12 cellular contexts compared by ENCODE assay signal in the genomic region with DNA sequence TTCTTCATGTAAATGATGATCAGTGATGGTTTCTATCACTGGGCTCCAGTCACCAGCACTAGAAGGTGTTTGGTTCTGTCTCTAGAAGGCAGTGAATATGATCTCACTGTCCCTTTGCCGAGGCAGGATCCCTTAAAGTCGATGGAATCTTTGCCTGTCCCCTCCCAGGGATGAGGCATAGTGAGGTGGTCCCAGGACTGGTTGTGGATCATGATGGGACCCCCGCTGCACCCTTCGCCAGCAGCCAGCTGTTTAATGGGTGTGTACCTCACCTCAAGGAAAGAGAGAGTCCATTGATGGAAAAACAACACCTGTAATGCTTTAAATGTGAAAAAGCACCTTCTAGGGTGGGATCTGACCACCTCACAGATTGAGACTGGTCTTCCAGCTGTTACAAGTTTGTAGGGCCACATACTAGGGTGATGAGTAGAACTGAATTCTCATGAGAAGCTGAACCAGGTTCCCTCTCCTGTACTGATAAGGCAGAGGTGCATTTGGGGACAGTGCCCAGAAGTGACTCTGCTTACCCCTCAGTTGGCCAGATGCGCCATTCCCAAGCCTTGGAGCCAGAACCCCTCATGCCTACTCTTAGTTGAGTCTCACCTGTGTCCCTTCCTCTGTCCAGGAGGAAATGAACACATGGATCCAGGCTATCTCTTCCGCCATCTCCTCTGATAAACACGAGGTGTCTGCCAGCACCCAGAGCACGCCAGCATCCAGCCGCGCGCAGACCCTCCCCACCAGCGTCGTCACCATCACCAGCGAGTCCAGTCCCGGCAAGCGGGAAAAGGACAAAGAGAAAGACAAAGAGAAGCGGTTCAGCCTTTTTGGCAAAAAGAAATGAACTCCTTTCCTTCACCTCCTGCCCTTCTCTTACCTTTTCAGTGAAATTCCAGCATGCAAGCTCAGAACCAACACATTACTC. TPM values are rescaled to one million over a fixed set of nuclear protein-coding genes. Genes with fewer than 3 reads are reported as not detected.
A peak's percentile ranks its signal among the peaks of the same experiment; 100 is the strongest.
DNase-seq lines count a peak whose midpoint lies in the region; ATAC-seq and TF ChIP-seq lines count a peak whose summit lies in the region.
"Had no signal": no experiment of that assay in that cellular context is flagged by ENCODE, and none has a peak within 500 bp of the region (broad histone marks: within the 10 kb centered on the region; RNA-seq: fewer than 3 reads in every experiment).

No MANE protein-coding gene starts in this region.

- peak; percentile 15 for DNase-seq in activated CD8-positive, alpha-beta memory T cell treated with anti-CD3 and anti-CD28 coated beads for 24 hours
- DNase-seq in activated CD8-positive, alpha-beta memory T cell treated with anti-CD3 and anti-CD28 coated beads, Interleukin-2, amount 50 U/mL, for 48 hours: no peak
- no peak for DNase-seq in effector memory CD8-positive, alpha-beta T cell
- no peak for DNase-seq in transverse colon
- no peak for DNase-seq in DMS 273 treated with DMSO at 0.1 percent for 48 hours (lab: John Stamatoyannopoulos, UW)
- DNase-seq: activated CD4-positive, alpha-beta T cell treated with anti-CD3 and anti-CD28 coated beads for 4 hours; DMS79; NCI-H2081 had no signal

- no peaks in the 10 kb centered on the region for H3K27me3 ChIP-seq in transverse colon

- TF ChIP-seq EP300 in transverse colon (IDR thresholded peaks at IDR 0.05; ENCODE audit: low read depth): no peak

- no peak for ATAC-seq in effector memory CD8-positive, alpha-beta T cell (replicated peaks)
- ATAC-seq in GM18511 (IDR thresholded peaks at IDR 0.05; ENCODE audit: unreplicated experiment): no peak
- ATAC-seq in GM19395 (IDR thresholded peaks at IDR 0.05; ENCODE audit: unreplicated experiment): no peak
- ATAC-seq: activated T-helper 17 cell treated with anti-CD3 and anti-CD28 coated beads, Interleukin-2, amount 50 U/mL, for 72 hours had no signal

- intact Hi-C loops in transverse colon (cut with DNase I; ENCODE audit: low total_unique reads): loop anchor here (1.0 kb wide), 1 partner anchor 37 kb away; no protein-coding TSS in a partner anchor

- H3K27me3 Mint-ChIP-seq in effector memory CD8-positive, alpha-beta T cell: no peaks in the 10 kb centered on the region
- H3K27me3 Mint-ChIP-seq in nephron (ENCODE audit: low read depth): no peaks in the 10 kb centered on the region
- H3K27me3 Mint-ChIP-seq: activated T-helper 17 cell treated with anti-CD3 and anti-CD28 coated beads, Interleukin-2, amount 50 U/mL, for 72 hours had no signal

- no peaks in the 10 kb centered on the region for H3K9me3 Mint-ChIP-seq in effector memory CD8-positive, alpha-beta T cell
- no peaks in the 10 kb centered on the region for H3K9me3 Mint-ChIP-seq in nephron
- H3K9me3 Mint-ChIP-seq: activated T-helper 17 cell treated with anti-CD3 and anti-CD28 coated beads, Interleukin-2, amount 50 U/mL, for 72 hours had no signal

- TF ChIP-seq CTCF in nephron (IDR thresholded peaks at IDR 0.05; ENCODE audit: unreplicated experiment in 3 of 3): no peak
- no peak for TF ChIP-seq CTCF in transverse colon (IDR thresholded peaks at IDR 0.05)

- peaks cover 65% of the 10 kb centered on the region for H3K36me3 Mint-ChIP-seq in effector memory CD8-positive, alpha-beta T cell (ENCODE audit: insufficient read depth)
- H3K36me3 Mint-ChIP-seq in nephron (ENCODE audit: low read depth): peaks cover 95% of the 10 kb centered on the region

- in situ Hi-C loops in transverse colon (cut with MboI; ENCODE audit: low pct_ligation_motif_present in 1 of 4, low pct_unique_long_range_greater_than_20kb in 1 of 4, low sequenced_read_pairs in 3 of 4): no loop called here

- H3K4me3 Mint-ChIP-seq in effector memory CD8-positive, alpha-beta T cell: no peak overlapping the region
- no peak overlapping the region for H3K4me3 Mint-ChIP-seq in nephron
- H3K4me3 Mint-ChIP-seq: activated T-helper 17 cell treated with anti-CD3 and anti-CD28 coated beads, Interleukin-2, amount 50 U/mL, for 72 hours had no signal

- peak overlapping the region; percentile 25 to 66 for H3K27ac Mint-ChIP-seq in effector memory CD8-positive, alpha-beta T cell
- peak overlapping the region in 2 of 3 experiments; percentile 92 to 97 for H3K27ac Mint-ChIP-seq in nephron
- H3K27ac Mint-ChIP-seq: activated T-helper 17 cell treated with anti-CD3 and anti-CD28 coated beads, Interleukin-2, amount 50 U/mL, for 72 hours had no signal

- peak overlapping the region; percentile 69 to 87 (median 77) for H3K27ac ChIP-seq in transverse colon

- peaks cover 0 to 19% (median 8%) of the 10 kb centered on the region in 4 donors for H3K36me3 ChIP-seq in transverse colon

- WGBS in transverse colon (ENCODE audit: low coverage in 1 of 2), 2 donors: 94 to 100% methylated on average over 1 to 17 of the region's 17 CpGs

- no peak for TF ChIP-seq POLR2A in transverse colon (IDR thresholded peaks at IDR 0.05)

- H3K4me3 ChIP-seq in transverse colon: no peak overlapping the region

- H3K4me1 ChIP-seq in transverse colon: peaks cover 30 to 55% (median 46%) of the 10 kb centered on the region in 4 donors

- no peaks in the 10 kb centered on the region for H3K4me1 Mint-ChIP-seq in effector memory CD8-positive, alpha-beta T cell (ENCODE audit: low read depth in 2 of 2)
- H3K4me1 Mint-ChIP-seq in nephron: peaks cover 43% of the 10 kb centered on the region

- H3K9me3 ChIP-seq in transverse colon: no peaks in the 10 kb centered on the region

RNA-seq across cellular contexts. Expression of a gene that starts 55.5 kb away (rescaled TPM):
- total RNA-seq in transverse colon: 1 to 10 TPM; 1.5 to 8.2 (median 3.4) TPM
